In genomic region chr1:31705080-31705866, GRCh38 we compare ENCODE assay signal across 2 cellular contexts.
TF ChIP-seq lines count a peak whose summit lies in the region.

No MANE protein-coding gene starts in this region.

TF ChIP-seq in SK-N-SH, 30 proteins besides CTCF, POLR2A, EP300 and RAD21 (continued from another document):
- TF ChIP-seq EZH2phosphoT487 (IDR thresholded peaks at IDR 0.05; ENCODE audit: borderline replicate concordance, low read depth) (no peak), SIN3A (IDR thresholded peaks at IDR 0.05; ENCODE audit: borderline replicate concordance, low read depth, low read length) (no peak), PBX3 (IDR thresholded peaks at IDR 0.05) (no peak), JUND (IDR thresholded peaks at IDR 0.05) (no peak), RCOR1 (IDR thresholded peaks at IDR 0.05; ENCODE audit: low read length) (no peak), IRF3 (IDR thresholded peaks at IDR 0.05; ENCODE audit: low read depth, low read length) (no peak), MAX (IDR thresholded peaks at IDR 0.05; ENCODE audit: low read depth) (no peak), TAF1 (IDR thresholded peaks at IDR 0.05; ENCODE audit: borderline replicate concordance, low read depth, low read length) (no peak), TEAD4 (IDR thresholded peaks at IDR 0.05; ENCODE audit: borderline replicate concordance, insufficient read depth) (no peak), ZBTB33 (IDR thresholded peaks at IDR 0.05; ENCODE audit: borderline replicate concordance, low read depth) (no peak), MEF2A (IDR thresholded peaks at IDR 0.05; ENCODE audit: borderline replicate concordance, low read depth) (no peak), GABPA (IDR thresholded peaks at IDR 0.05; ENCODE audit: low read depth) (no peak), POLR2AphosphoS5 (IDR thresholded peaks at IDR 0.05; ENCODE audit: low read depth, low read length) (no peak), FOXJ3 (CRISPR knock-in tag; IDR thresholded peaks at IDR 0.05) (no peak), GATA2 (CRISPR knock-in tag; IDR thresholded peaks at IDR 0.05) (no peak)
TF ChIP-seq in SK-N-SH: peak in this region for 0.

TF ChIP-seq in SK-N-SH treated with all-trans-retinoic acid at 6 μM for 48 hours, 23 proteins besides CTCF, POLR2A, EP300 and RAD21 (continued from another document):
- TF ChIP-seq POU6F1 (CRISPR knock-in tag; IDR thresholded peaks at IDR 0.05; ENCODE audit: borderline replicate concordance, low read depth) (no peak), ESRRG (CRISPR knock-in tag; IDR thresholded peaks at IDR 0.05) (no peak), BACH2 (CRISPR knock-in tag; IDR thresholded peaks at IDR 0.05; ENCODE audit: borderline replicate concordance) (no peak), RARB (CRISPR knock-in tag; IDR thresholded peaks at IDR 0.05) (no peak), TCF4 (CRISPR knock-in tag; IDR thresholded peaks at IDR 0.05; ENCODE audit: borderline replicate concordance) (no peak), ZFP30 (CRISPR knock-in tag; IDR thresholded peaks at IDR 0.05) (no peak)
- TF ChIP-seq, protein P1, sequence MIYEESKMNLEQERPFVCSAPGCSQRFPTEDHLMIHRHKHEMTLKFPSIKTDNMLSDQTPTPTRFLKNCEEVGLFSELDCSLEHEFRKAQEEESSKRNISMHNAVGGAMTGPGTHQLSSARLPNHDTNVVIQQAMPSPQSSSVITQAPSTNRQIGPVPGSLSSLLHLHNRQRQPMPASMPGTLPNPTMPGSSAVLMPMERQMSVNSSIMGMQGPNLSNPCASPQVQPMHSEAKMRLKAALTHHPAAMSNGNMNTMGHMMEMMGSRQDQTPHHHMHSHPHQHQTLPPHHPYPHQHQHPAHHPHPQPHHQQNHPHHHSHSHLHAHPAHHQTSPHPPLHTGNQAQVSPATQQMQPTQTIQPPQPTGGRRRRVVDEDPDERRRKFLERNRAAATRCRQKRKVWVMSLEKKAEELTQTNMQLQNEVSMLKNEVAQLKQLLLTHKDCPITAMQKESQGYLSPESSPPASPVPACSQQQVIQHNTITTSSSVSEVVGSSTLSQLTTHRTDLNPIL (CRISPR knock-in tag; IDR thresholded peaks at IDR 0.05; ENCODE audit: low read depth) = no peak
